28 cellular contexts compared by ENCODE assay signal in the genomic region with DNA sequence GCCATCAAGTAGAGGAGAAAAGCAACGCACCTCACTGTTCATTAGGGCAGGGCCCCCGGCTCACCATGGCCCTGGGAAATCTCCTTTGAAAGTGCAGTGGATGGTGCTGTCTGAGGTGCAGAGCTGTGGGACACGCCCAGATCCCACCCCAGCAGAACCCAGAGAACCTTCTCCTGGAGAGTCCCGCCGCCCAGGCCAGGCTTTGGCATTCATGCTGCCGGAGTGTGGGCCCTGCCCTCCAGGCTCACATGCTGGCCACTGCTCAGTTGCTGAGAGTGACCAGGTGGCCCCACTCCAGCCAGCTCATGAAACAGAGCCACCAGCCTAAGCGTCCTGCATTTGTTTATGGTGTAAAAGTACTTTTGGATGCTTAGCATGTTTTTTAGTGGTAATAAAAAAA. TPM values are rescaled to one million over a fixed set of nuclear protein-coding genes. Genes with fewer than 3 reads are reported as not detected.
DNase-seq lines count a peak whose midpoint lies in the region; ATAC-seq and TF ChIP-seq lines count a peak whose summit lies in the region.
"Had no signal": no experiment of that assay in that cellular context is flagged by ENCODE, and none has a peak within 500 bp of the region (broad histone marks: within the 10 kb centered on the region; RNA-seq: fewer than 3 reads in every experiment).

No MANE protein-coding gene starts in this region.

- 89% methylated on average over 7 of the region's 7 CpGs for WGBS in mesenchymal stem cell
- WGBS in spleen, 5 donors, result 89 to 96% (median 95%) methylated on average over 6 to 7 of the region's 7 CpGs

- H2BK12ac ChIP-seq in mesenchymal stem cell (ENCODE audit: low read length in 2 of 2), result peak overlapping the region in 1 of 2 experiments; percentile 52

- no peak overlapping the region for H2AFZ ChIP-seq in mesenchymal stem cell (ENCODE audit: low read depth, low read length)

- H4K91ac ChIP-seq in mesenchymal stem cell (ENCODE audit: low read length), result no peak overlapping the region

- no peaks in the 10 kb centered on the region for H3K79me1 ChIP-seq in mesenchymal stem cell (replicated peaks; ENCODE audit: low read length, poor library complexity, severe bottlenecking)

- H3K36me3 ChIP-seq in mesenchymal stem cell (ENCODE audit: control insufficient read depth in 1 of 2, insufficient read depth in 2 of 2, low read depth in 1 of 2, low read length in 2 of 2) (no peaks in the 10 kb centered on the region), spleen (no peaks in the 10 kb centered on the region)
- H3K36me3 ChIP-seq: HAP-1 had no signal

- no peak overlapping the region for H3K14ac ChIP-seq in mesenchymal stem cell (ENCODE audit: low read length in 2 of 2)

- no peak for TF ChIP-seq CTCF in spleen (IDR thresholded peaks at IDR 0.05 in 8 of 11, conservative IDR thresholded peaks at IDR 0.05 in 3 of 11)

- H3K4me1 ChIP-seq in mesenchymal stem cell (ENCODE audit: control insufficient read depth, insufficient read depth, low read depth, low read length) (peaks cover 26% of the 10 kb centered on the region), spleen (peaks cover 0 to 26% (median 10%) of the 10 kb centered on the region in 6 donors)
- H3K4me1 ChIP-seq: HAP-1 had no signal

- H3K4me3 ChIP-seq in mesenchymal stem cell (ENCODE audit: insufficient read depth in 1 of 2, low read depth in 1 of 2, low read length in 2 of 2) (no peak overlapping the region), spleen (no peak overlapping the region)
- H3K4me3 ChIP-seq: GM12878, HAP-1, SK-N-MC had no signal

- H3K9ac ChIP-seq in mesenchymal stem cell (ENCODE audit: low read length), result peak overlapping the region; percentile 11

- H2AK5ac ChIP-seq in mesenchymal stem cell (ENCODE audit: low read length, severe bottlenecking), result no peak overlapping the region

- H2BK15ac ChIP-seq in mesenchymal stem cell (ENCODE audit: low read depth, poor library complexity, severe bottlenecking), result peak overlapping the region; percentile 30

- H3K27me3 ChIP-seq in mesenchymal stem cell (ENCODE audit: control insufficient read depth in 1 of 2, insufficient read depth in 1 of 2, low read length in 2 of 2) (peaks cover 0 to 23% of the 10 kb centered on the region in 2 experiments), spleen (replicated peaks in 1 of 7) (peaks cover 0 to 5% (median 0%) of the 10 kb centered on the region in 7 donors)

- no peak overlapping the region for H3K4ac ChIP-seq in mesenchymal stem cell (ENCODE audit: low read depth in 1 of 2, low read length in 2 of 2)

- no peak overlapping the region for H3K23ac ChIP-seq in mesenchymal stem cell (ENCODE audit: low read length in 2 of 2)

- H3K9me3 ChIP-seq in mesenchymal stem cell (ENCODE audit: control insufficient read depth, low read length) (no peaks in the 10 kb centered on the region), spleen (no peaks in the 10 kb centered on the region)
- H3K9me3 ChIP-seq: HAP-1 had no signal

- no peak overlapping the region for H2BK5ac ChIP-seq in mesenchymal stem cell (ENCODE audit: low read depth, low read length, poor library complexity, severe bottlenecking)

- no peak for TF ChIP-seq POLR2A in spleen (IDR thresholded peaks at IDR 0.05)

- intact Hi-C loops in spleen (cut with DNase I; ENCODE audit: low total_unique reads), result no loop called here

- H3K4me2 ChIP-seq in mesenchymal stem cell (ENCODE audit: low read length, poor library complexity, severe bottlenecking), result no peak overlapping the region

- peak; percentile 45 for DNase-seq in activated effector memory CD4-positive, alpha-beta T cell treated with anti-CD3 and anti-CD28 coated beads, Interleukin-2, amount 50 U/mL, for 16 hours
- DNase-seq in activated effector memory CD4-positive, alpha-beta T cell treated with Interleukin-2 at 50 U/mL for 16 hours, result no peak
- peak; percentile 83 for DNase-seq in RPMI7951 (ENCODE audit: low read depth)
- DNase-seq in mesenchymal stem cell, result peak; percentile 59
- DNase-seq in spleen, result peak; percentile 62
- no peak for DNase-seq in NCI-H510A (lab: John Stamatoyannopoulos, UW)
- no peak for DNase-seq in HK-2 (ENCODE audit: unreplicated experiment)
- DNase-seq: activated B cell treated with CpG ODN at 0.5 μM for 24 hours; activated CD4-positive, alpha-beta memory T cell treated with anti-CD3 and anti-CD28 coated beads for 36 hours; activated naive CD4-positive, alpha-beta T cell treated with Interleukin-2 at 50 U/mL for 16 hours; activated T-cell treated with anti-CD3 and anti-CD28 coated beads for 4 hours; C1 segment of cervical spinal cord; central memory CD4-positive, alpha-beta T cell; DMS 273 treated with DMSO at 0.1 percent for 48 hours; GDM1; NCI-H187 treated with DMSO at 0.1 percent for 48 hours; NCI-H226; stimulated activated CD4-positive, alpha-beta T cell treated with anti-CD3 and anti-CD28 coated beads, Interleukin-15, amount 100 ng/mL, for 24 hours; substantia nigra had no signal

- no peak overlapping the region for H2BK120ac ChIP-seq in mesenchymal stem cell (ENCODE audit: low read depth, low read length)

- no peak for ATAC-seq in GM21723 (IDR thresholded peaks at IDR 0.05; ENCODE audit: unreplicated experiment)
- ATAC-seq: GM12878 had no signal

- no peak overlapping the region for H3K18ac ChIP-seq in mesenchymal stem cell (ENCODE audit: low read depth in 1 of 2, low read length in 2 of 2)

- H4K8ac ChIP-seq in mesenchymal stem cell (ENCODE audit: low read length), result no peak overlapping the region

- H3K27ac ChIP-seq in mesenchymal stem cell (ENCODE audit: low read length, poor library complexity, severe bottlenecking), result no peak overlapping the region
- H3K27ac ChIP-seq in spleen, result no peak overlapping the region
- H3K27ac ChIP-seq: SK-N-MC had no signal

RNA-seq across cellular contexts. Expression of a gene that starts 23.8 kb away (rescaled TPM):
- total RNA-seq in RPMI7951 (2014; rRNA removed; shearing (Covaris generic)), result not detected in 2 replicates
- not detected for polyA plus RNA-seq in mesenchymal stem cell (2013, experiment 1 of 2)
- not detected for polyA plus RNA-seq in mesenchymal stem cell (2013, experiment 2 of 2)
- not detected for total RNA-seq in spleen
- polyA plus RNA-seq in spleen, result under 1 TPM in 1 of 3 donors, not detected in 2; 0.10 TPM
- total RNA-seq: activated B cell treated with CpG ODN at 0.5 μM for 24 hours; activated CD4-positive, alpha-beta memory T cell treated with anti-CD3 and anti-CD28 coated beads for 36 hours; epithelial cell of proximal tubule; HT1080; neural crest cell; renal cortical epithelial cell had no signal
- polyA plus RNA-seq: urinary bladder had no signal

RNA-seq across cellular contexts. Expression of a gene that starts 50.4 kb away (rescaled TPM):
- total RNA-seq in RPMI7951 (2014; rRNA removed; shearing (Covaris generic)), result 3.4 and 3.8 TPM in 2 replicates
- 3.9 TPM for polyA plus RNA-seq in mesenchymal stem cell (2013, experiment 1 of 2)
- polyA plus RNA-seq in mesenchymal stem cell (2013, experiment 2 of 2), result 3.8 TPM
- 1 to 10 TPM; 2.8 to 8.9 (median 5.7) TPM for total RNA-seq in spleen
- polyA plus RNA-seq in spleen, result 1 to 10 TPM; 1.2 to 2.6 (median 1.8) TPM

RNA-seq across cellular contexts. Expression of a gene that starts 50.6 kb away (rescaled TPM):
- total RNA-seq in RPMI7951 (2014; rRNA removed; shearing (Covaris generic)), result 91.9 and 95.6 TPM in 2 replicates
- 101 TPM for polyA plus RNA-seq in mesenchymal stem cell (2013, experiment 1 of 2)
- polyA plus RNA-seq in mesenchymal stem cell (2013, experiment 2 of 2), result 110 TPM
- total RNA-seq in spleen, result 100 to 1,000 TPM in 6 of 7 donors, 10 to 100 TPM in 1; 91.9 to 135 (median 122) TPM
- polyA plus RNA-seq in spleen, result 10 to 100 TPM; 58.6 to 86.0 (median 62.3) TPM

Comparison
In these comparisons a context has a peak if more than half of its experiments do, and no peak if none do; other contexts are left out.
1. DNase-seq: peak in activated effector memory CD4-positive, alpha-beta T cell treated with anti-CD3 and anti-CD28 coated beads, Interleukin-2, amount 50 U/mL, for 16 hours (single experiment), RPMI7951 (single experiment), mesenchymal stem cell (single experiment) and spleen (single experiment); none in activated effector memory CD4-positive, alpha-beta T cell treated with Interleukin-2 at 50 U/mL for 16 hours (single experiment), NCI-H510A (single experiment) and HK-2 (single experiment).